17 cellular contexts compared by ENCODE assay signal in the genomic region with DNA sequence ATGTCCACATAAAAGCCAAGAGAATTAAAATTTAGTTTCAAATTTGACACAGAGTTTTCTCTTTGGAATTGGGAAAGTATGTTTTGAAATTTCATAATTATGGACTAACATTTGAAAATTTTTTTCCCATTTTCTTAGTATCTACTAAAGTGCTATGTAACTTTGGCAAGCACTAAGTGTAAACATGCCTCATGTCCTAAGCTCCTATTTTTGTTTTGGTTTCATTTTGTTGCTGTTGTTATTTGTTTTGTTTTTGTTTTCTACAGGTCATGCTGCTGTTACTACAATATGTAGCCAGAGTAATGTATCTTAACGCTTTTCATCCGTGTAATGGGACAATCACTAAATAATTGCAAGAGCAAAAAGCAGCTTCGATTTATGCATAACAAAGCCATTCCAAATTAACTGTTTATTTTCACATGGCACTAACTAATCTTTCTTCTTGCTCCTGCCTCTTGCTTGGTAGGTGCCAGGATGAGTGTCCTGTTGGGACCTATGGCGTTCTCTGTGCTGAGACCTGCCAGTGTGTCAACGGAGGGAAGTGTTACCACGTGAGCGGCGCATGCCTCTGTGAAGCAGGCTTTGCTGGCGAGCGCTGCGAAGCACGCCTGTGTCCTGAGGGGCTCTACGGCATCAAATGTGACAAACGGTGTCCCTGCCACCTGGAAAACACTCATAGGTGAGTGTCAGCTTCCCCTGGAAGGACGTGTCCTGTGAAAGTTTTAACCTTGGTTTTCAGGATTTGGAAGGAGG.
A peak's percentile ranks its signal among the peaks of the same experiment; 100 is the strongest.
DNase-seq lines count a peak whose midpoint lies in the region; ATAC-seq and TF ChIP-seq lines count a peak whose summit lies in the region.
"Had no signal": no experiment of that assay in that cellular context is flagged by ENCODE, and none has a peak within 500 bp of the region (broad histone marks: within the 10 kb centered on the region; RNA-seq: fewer than 3 reads in every experiment).

No MANE protein-coding gene starts in this region.

- H3K9ac ChIP-seq in KMS-11 (no peak overlapping the region), fibroblast of lung (ENCODE audit: insufficient read depth, low read length) (no peak overlapping the region), subcutaneous abdominal adipose tissue (ENCODE audit: low read length in 5 of 5) (peak overlapping the region in 2 of 5 donors; percentile 27 to 59)

- H3K36me3 Mint-ChIP-seq in mesothelial cell of epicardium: no peaks in the 10 kb centered on the region

- H3K27me3 Mint-ChIP-seq in mesothelial cell of epicardium (ENCODE audit: low read depth): no peaks in the 10 kb centered on the region
- H3K27me3 Mint-ChIP-seq: activated B cell treated with CpG ODN at 0.5 μM for 24 hours; stimulated activated naive CD8-positive, alpha-beta T cell treated with anti-CD3 and anti-CD28 coated beads, Interleukin-15, Interleukin-2, amounts not matched to agents 100 ng/mL and 50 ng/mL, for 24 hours had no signal

- no peak for DNase-seq in fibroblast of lung (ENCODE audit: low read depth in 2 of 2)
- no peak for DNase-seq in mesothelial cell of epicardium (ENCODE audit: low spot score in 2 of 2, unreplicated experiment in 2 of 2)
- no peak for DNase-seq in NCI-H1694 treated with DMSO at 0.1 percent for 48 hours (lab: John Stamatoyannopoulos, UW)
- DNase-seq: activated B cell treated with CpG ODN at 0.5 μM for 24 hours; activated effector memory CD4-positive, alpha-beta T cell treated with anti-CD3 and anti-CD28 coated beads, Interleukin-2, amount 50 U/mL, for 16 hours; AML-193; colonic mucosa; GF-D8; NCI-H82; spleen had no signal

- no peak for TF ChIP-seq CTCF in KMS-11 (conservative IDR thresholded peaks at IDR 0.05; ENCODE audit: low read depth, low read length)
- no peak for TF ChIP-seq CTCF in fibroblast of lung (conservative IDR thresholded peaks at IDR 0.05 in 1 of 2, IDR thresholded peaks at IDR 0.05 in 1 of 2; ENCODE audit: low read depth in 1 of 2, low read length in 2 of 2)
- no peak for TF ChIP-seq CTCF in mesothelial cell of epicardium (IDR thresholded peaks at IDR 0.05; ENCODE audit: unreplicated experiment)

- H3K9me3 ChIP-seq in fibroblast of lung (ENCODE audit: control insufficient read depth, insufficient read depth, low read depth, low read length): no peaks in the 10 kb centered on the region
- H3K9me3 ChIP-seq in subcutaneous abdominal adipose tissue (ENCODE audit: control insufficient read depth in 5 of 5, low read length in 5 of 5): no peaks in the 10 kb centered on the region
- H3K9me3 ChIP-seq: ascending aorta, colonic mucosa, spleen had no signal

- H3K4me2 ChIP-seq in KMS-11: peak overlapping the region; percentile 12; the same call in 1 of the 2 replicates
- H3K4me2 ChIP-seq in fibroblast of lung (ENCODE audit: extremely low read depth, insufficient read depth, low read length): no peak overlapping the region

- H4K20me1 ChIP-seq in KMS-11 (ENCODE audit: insufficient read depth): no peaks in the 10 kb centered on the region
- H4K20me1 ChIP-seq in fibroblast of lung (ENCODE audit: control insufficient read depth, extremely low read depth, insufficient read depth, low read length): no peaks in the 10 kb centered on the region

- H3K4me3 ChIP-seq in KMS-11 (IDR thresholded peaks at IDR 0.05; ENCODE audit: insufficient read depth, low read depth, low read length) (no peak overlapping the region), fibroblast of lung (replicated peaks in 1 of 4; ENCODE audit: control extremely low read depth in 1 of 4, insufficient read depth in 1 of 4, low read depth in 3 of 4, low read length in 4 of 4) (peak overlapping the region in 1 of 4 experiments; percentile 24), subcutaneous abdominal adipose tissue (ENCODE audit: low read depth in 1 of 5, low read length in 5 of 5) (peak overlapping the region; percentile 2 to 48 (median 43))
- H3K4me3 ChIP-seq: ascending aorta, colonic mucosa, spleen had no signal

- H3K79me2 ChIP-seq in KMS-11 (ENCODE audit: insufficient read depth, low read depth): no peaks in the 10 kb centered on the region
- H3K79me2 ChIP-seq in fibroblast of lung (ENCODE audit: control insufficient read depth, insufficient read depth, low read length): no peaks in the 10 kb centered on the region

- H3K27me3 ChIP-seq in KMS-11 (ENCODE audit: insufficient read depth, low read depth): no peaks in the 10 kb centered on the region
- H3K27me3 ChIP-seq in fibroblast of lung (ENCODE audit: control insufficient read depth, insufficient read depth, low read length): no peaks in the 10 kb centered on the region
- no peaks in the 10 kb centered on the region for H3K27me3 ChIP-seq in subcutaneous abdominal adipose tissue (ENCODE audit: control insufficient read depth in 5 of 5, insufficient read depth in 4 of 5, low read length in 5 of 5)
- H3K27me3 ChIP-seq: ascending aorta, colonic mucosa, spleen had no signal

- peaks cover 6% of the 10 kb centered on the region for H3K4me1 ChIP-seq in KMS-11 (ENCODE audit: low read depth, poor library complexity, severe bottlenecking)
- H3K4me1 ChIP-seq in fibroblast of lung (ENCODE audit: control insufficient read depth, extremely low read depth, insufficient read depth, low read length): no peaks in the 10 kb centered on the region
- H3K4me1 ChIP-seq in subcutaneous abdominal adipose tissue (ENCODE audit: control insufficient read depth in 5 of 5, insufficient read depth in 5 of 5, low read length in 5 of 5): peaks cover 0 to 22% (median 16%) of the 10 kb centered on the region in 5 donors
- H3K4me1 ChIP-seq: ascending aorta, colonic mucosa had no signal

- H3K27ac ChIP-seq in KMS-11 (no peak overlapping the region), fibroblast of lung (ENCODE audit: insufficient read depth, low read length) (no peak overlapping the region), subcutaneous abdominal adipose tissue (ENCODE audit: low read depth, low read length) (peak overlapping the region; percentile 79)
- H3K27ac ChIP-seq: ascending aorta, colonic mucosa, spleen had no signal

- no peaks in the 10 kb centered on the region for H3K9me3 Mint-ChIP-seq in mesothelial cell of epicardium
- H3K9me3 Mint-ChIP-seq: activated B cell treated with CpG ODN at 0.5 μM for 24 hours; stimulated activated naive CD8-positive, alpha-beta T cell treated with anti-CD3 and anti-CD28 coated beads, Interleukin-15, Interleukin-2, amounts not matched to agents 100 ng/mL and 50 ng/mL, for 24 hours had no signal

- H3K4me1 Mint-ChIP-seq in mesothelial cell of epicardium: peaks cover 4% of the 10 kb centered on the region
- H3K4me1 Mint-ChIP-seq: activated B cell treated with CpG ODN at 0.5 μM for 24 hours had no signal

- no peak overlapping the region for H3K4me3 Mint-ChIP-seq in mesothelial cell of epicardium
- H3K4me3 Mint-ChIP-seq: activated B cell treated with CpG ODN at 0.5 μM for 24 hours; stimulated activated naive CD8-positive, alpha-beta T cell treated with anti-CD3 and anti-CD28 coated beads, Interleukin-15, Interleukin-2, amounts not matched to agents 100 ng/mL and 50 ng/mL, for 24 hours had no signal

- H3K36me3 ChIP-seq in KMS-11 (ENCODE audit: insufficient read depth): no peaks in the 10 kb centered on the region
- no peaks in the 10 kb centered on the region for H3K36me3 ChIP-seq in fibroblast of lung (ENCODE audit: control insufficient read depth, insufficient read depth, low read length)
- no peaks in the 10 kb centered on the region for H3K36me3 ChIP-seq in subcutaneous abdominal adipose tissue (ENCODE audit: control insufficient read depth in 5 of 5, insufficient read depth in 5 of 5, low read length in 5 of 5)
- H3K36me3 ChIP-seq: ascending aorta, colonic mucosa, spleen had no signal

- H3K27ac Mint-ChIP-seq in mesothelial cell of epicardium: no peak overlapping the region
- H3K27ac Mint-ChIP-seq: activated B cell treated with CpG ODN at 0.5 μM for 24 hours had no signal

- ATAC-seq in GM19035 (IDR thresholded peaks at IDR 0.05; ENCODE audit: unreplicated experiment): peak; percentile 58
- ATAC-seq in SK-N-SH treated with all-trans-retinoic acid at 6 μM for 48 hours: no peak
- no peak for ATAC-seq in GM21737 (IDR thresholded peaks at IDR 0.05; ENCODE audit: unreplicated experiment)

- H2AFZ ChIP-seq in KMS-11 (ENCODE audit: low read depth) (peak overlapping the region; percentile 29; the same call in 1 of the 2 replicates), fibroblast of lung (ENCODE audit: low read length) (peak overlapping the region; percentile 25)

TF ChIP-seq in SK-N-SH treated with all-trans-retinoic acid at 6 μM for 48 hours, 23 proteins besides CTCF, POLR2A, EP300 and RAD21:
- no peak for TF ChIP-seq SNAI2 (CRISPR knock-in tag; IDR thresholded peaks at IDR 0.05)
- TF ChIP-seq, protein P1, sequence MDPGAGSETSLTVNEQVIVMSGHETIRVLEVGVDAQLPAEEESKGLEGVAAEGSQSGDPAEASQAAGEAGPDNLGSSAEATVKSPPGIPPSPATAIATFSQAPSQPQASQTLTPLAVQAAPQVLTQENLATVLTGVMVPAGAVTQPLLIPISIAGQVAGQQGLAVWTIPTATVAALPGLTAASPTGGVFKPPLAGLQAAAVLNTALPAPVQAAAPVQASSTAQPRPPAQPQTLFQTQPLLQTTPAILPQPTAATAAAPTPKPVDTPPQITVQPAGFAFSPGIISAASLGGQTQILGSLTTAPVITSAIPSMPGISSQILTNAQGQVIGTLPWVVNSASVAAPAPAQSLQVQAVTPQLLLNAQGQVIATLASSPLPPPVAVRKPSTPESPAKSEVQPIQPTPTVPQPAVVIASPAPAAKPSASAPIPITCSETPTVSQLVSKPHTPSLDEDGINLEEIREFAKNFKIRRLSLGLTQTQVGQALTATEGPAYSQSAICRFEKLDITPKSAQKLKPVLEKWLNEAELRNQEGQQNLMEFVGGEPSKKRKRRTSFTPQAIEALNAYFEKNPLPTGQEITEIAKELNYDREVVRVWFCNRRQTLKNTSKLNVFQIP (CRISPR knock-in tag; IDR thresholded peaks at IDR 0.05; ENCODE audit: borderline replicate concordance, low read depth): no peak
